ENCODE assay signal across 6 cellular contexts in genomic region chr1:92359382-92359781, GRCh38.
DNase-seq lines count a peak whose midpoint lies in the region; ATAC-seq, FAIRE-seq and TF ChIP-seq lines count a peak whose summit lies in the region.
"Not testable (repeated sequence)": the region's sequence is repeated elsewhere in the genome, so short reads cannot be mapped to it uniquely, and the experiment has no call there.

No MANE protein-coding gene starts in this region.

- H3K27ac Mint-ChIP-seq in T-helper 17 cell: peak overlapping the region; percentile 49
- H3K27ac Mint-ChIP-seq in MCF 10A (ENCODE audit: low read depth, unreplicated experiment): not testable (repeated sequence)

- H3K27me3 Mint-ChIP-seq in T-helper 17 cell; MCF 10A (ENCODE audit: insufficient read depth, unreplicated experiment): not testable (repeated sequence)

- POLR2A ChIA-PET in MCF 10A (lab: Yijun Ruan, JAX): interaction anchor here (0.6 to 0.7 kb wide), 2 partner anchors 13 to 80 kb away, joined by 3 to 4 read pairs; no protein-coding TSS in a partner anchor

- H3K4me3 Mint-ChIP-seq in T-helper 17 cell; MCF 10A (ENCODE audit: unreplicated experiment): not testable (repeated sequence)

- H3K9me3 ChIP-seq in T-helper 17 cell (ENCODE audit: control insufficient read depth, low read length, poor library complexity, severe bottlenecking): not testable (repeated sequence)

- H3K36me3 Mint-ChIP-seq in T-helper 17 cell (ENCODE audit: low read depth): not testable (repeated sequence)
- H3K36me3 Mint-ChIP-seq in MCF 10A (ENCODE audit: insufficient read depth, unreplicated experiment): peaks cover 35% of the 10 kb centered on the region

- not testable (repeated sequence) for ATAC-seq in T-helper 17 cell
- ATAC-seq in esophagus mucosa: peak; percentile 62

- TF ChIP-seq POLR2A in H54 (IDR thresholded peaks at IDR 0.05; ENCODE audit: low read depth, low read length): not testable (repeated sequence)

- BruUV-seq in MCF 10A (replicated peaks; lab: Mats Ljungman, UMichigan): not testable (repeated sequence)

- TF ChIP-seq CTCF in MCF 10A (IDR thresholded peaks at IDR 0.05; ENCODE audit: unreplicated experiment): not testable (repeated sequence)

- CTCF ChIA-PET in MCF 10A (lab: Yijun Ruan, JAX): not testable (repeated sequence)

- not testable (repeated sequence) for H3K9me3 Mint-ChIP-seq in MCF 10A (ENCODE audit: unreplicated experiment)

- H3K4me1 Mint-ChIP-seq in T-helper 17 cell: peaks cover 13% of the 10 kb centered on the region
- not testable (repeated sequence) for H3K4me1 Mint-ChIP-seq in MCF 10A (ENCODE audit: insufficient read depth, unreplicated experiment)

- not testable (repeated sequence) for DNase-seq in H54 (ENCODE audit: insufficient read length, low spot score); T-helper 17 cell
- DNase-seq in LHCN-M2 (ENCODE audit: low read depth): peak; percentile 13
- DNase-seq in NCI-H226: peak; percentile 23
- peak; percentile 5 for DNase-seq in MCF 10A (ENCODE audit: unreplicated experiment)

- FAIRE-seq in H54 (lab: Jason Lieb, UNC): peak; percentile 60

- intact Hi-C loops in MCF 10A (cut with micrococcal nuclease): not testable (repeated sequence)
